In genomic region chr11:111285205-111286079, GRCh38 we compare ENCODE assay signal across 20 cellular contexts. TPM values are rescaled to one million over a fixed set of nuclear protein-coding genes. Genes with fewer than 3 reads are reported as not detected.
"Had no signal": no experiment of that assay in that cellular context is flagged by ENCODE, and none has a peak within 500 bp of the region (broad histone marks: within the 10 kb centered on the region; RNA-seq: fewer than 3 reads in every experiment).

No MANE protein-coding gene starts in this region.

- H3K4me1 Mint-ChIP-seq: activated naive CD8-positive, alpha-beta T cell treated with anti-CD3 and anti-CD28 coated beads, Interleukin-2, amount 10 ng/mL, durations not matched to agents 7 days and 5 days had no signal

- H3K27ac Mint-ChIP-seq: activated CD4-positive, alpha-beta T cell treated with anti-CD3 and anti-CD28 coated beads for 36 hours; activated CD8-positive, alpha-beta T cell treated with anti-CD3 and anti-CD28 coated beads for 36 hours; activated naive CD8-positive, alpha-beta T cell treated with anti-CD3 and anti-CD28 coated beads, Interleukin-2, amount 10 ng/mL, durations not matched to agents 7 days and 5 days; activated T-cell treated with anti-CD3 and anti-CD28 coated beads, Interleukin-2, amount 50 U/mL, for 72 hours; T-cell had no signal

- H3K4me3 ChIP-seq: cardiac muscle cell, esophagus squamous epithelium, gastroesophageal sphincter, smooth muscle cell had no signal

- H3K27ac ChIP-seq: cardiac muscle cell, esophagus squamous epithelium, gastroesophageal sphincter, WERI-Rb-1 had no signal

- H3K9me3 ChIP-seq: esophagus squamous epithelium, gastroesophageal sphincter had no signal

- H3K4me3 Mint-ChIP-seq: activated CD4-positive, alpha-beta T cell treated with anti-CD3 and anti-CD28 coated beads for 36 hours; activated CD8-positive, alpha-beta T cell treated with anti-CD3 and anti-CD28 coated beads for 36 hours; activated naive CD8-positive, alpha-beta T cell treated with anti-CD3 and anti-CD28 coated beads, Interleukin-2, amount 10 ng/mL, durations not matched to agents 7 days and 5 days; activated T-cell treated with anti-CD3 and anti-CD28 coated beads, Interleukin-2, amount 50 U/mL, for 72 hours; T-cell had no signal

- H3K4me2 ChIP-seq: smooth muscle cell had no signal

- H3K27me3 ChIP-seq: cardiac muscle cell, esophagus squamous epithelium, gastroesophageal sphincter had no signal

- H3K9me3 Mint-ChIP-seq: activated CD8-positive, alpha-beta T cell treated with anti-CD3 and anti-CD28 coated beads for 36 hours; activated naive CD8-positive, alpha-beta T cell treated with anti-CD3 and anti-CD28 coated beads, Interleukin-2, amount 10 ng/mL, durations not matched to agents 7 days and 5 days; activated T-cell treated with anti-CD3 and anti-CD28 coated beads, Interleukin-2, amount 50 U/mL, for 72 hours; T-cell had no signal

- H3K36me3 Mint-ChIP-seq: activated naive CD8-positive, alpha-beta T cell treated with anti-CD3 and anti-CD28 coated beads, Interleukin-2, amount 10 ng/mL, durations not matched to agents 7 days and 5 days; T-cell had no signal

- H3K36me3 ChIP-seq: cardiac muscle cell, esophagus squamous epithelium, gastroesophageal sphincter, WERI-Rb-1 had no signal

- DNase-seq: activated CD4-positive, alpha-beta T cell treated with anti-CD3 and anti-CD28 coated beads for 36 hours; activated CD8-positive, alpha-beta memory T cell treated with anti-CD3 and anti-CD28 coated beads, Interleukin-2, amount 50 U/mL, for 4 hours; activated CD8-positive, alpha-beta T cell treated with anti-CD3 and anti-CD28 coated beads for 36 hours; activated naive CD8-positive, alpha-beta T cell treated with anti-CD3 and anti-CD28 coated beads, Interleukin-2, amount 10 ng/mL, durations not matched to agents 7 days and 5 days; activated T-cell treated with anti-CD3 and anti-CD28 coated beads, Interleukin-2, amount 50 U/mL, for 72 hours; aorta; esophagus squamous epithelium; kidney; T-cell; T1000; WERI-Rb-1 had no signal

- H3K27me3 Mint-ChIP-seq: activated CD4-positive, alpha-beta T cell treated with anti-CD3 and anti-CD28 coated beads for 36 hours; activated CD8-positive, alpha-beta T cell treated with anti-CD3 and anti-CD28 coated beads for 36 hours; T-cell had no signal

- ATAC-seq: activated CD4-positive, alpha-beta T cell treated with anti-CD3 and anti-CD28 coated beads for 36 hours; activated CD8-positive, alpha-beta T cell treated with anti-CD3 and anti-CD28 coated beads for 36 hours; activated T-cell treated with anti-CD3 and anti-CD28 coated beads, Interleukin-2, amount 50 U/mL, for 72 hours; gastroesophageal sphincter; right cardiac atrium; T-cell had no signal

RNA-seq across cellular contexts. Expression of gene POU2AF3, which starts 12.9 kb away (rescaled TPM):
- total RNA-seq: activated CD4-positive, alpha-beta T cell treated with anti-CD3 and anti-CD28 coated beads for 36 hours; activated CD8-positive, alpha-beta T cell treated with anti-CD3 and anti-CD28 coated beads for 36 hours; activated naive CD8-positive, alpha-beta T cell treated with anti-CD3 and anti-CD28 coated beads, Interleukin-2, amount 10 ng/mL, durations not matched to agents 7 days and 5 days; myocyte; smooth muscle cell; T-cell had no signal
- polyA plus RNA-seq: smooth muscle cell had no signal

RNA-seq across cellular contexts. Expression of gene POU2AF2, which starts 39.9 kb away (rescaled TPM):
- total RNA-seq: activated CD8-positive, alpha-beta T cell treated with anti-CD3 and anti-CD28 coated beads for 36 hours; activated naive CD8-positive, alpha-beta T cell treated with anti-CD3 and anti-CD28 coated beads, Interleukin-2, amount 10 ng/mL, durations not matched to agents 7 days and 5 days; activated T-cell treated with anti-CD3 and anti-CD28 coated beads, Interleukin-2, amount 50 U/mL, for 72 hours; aorta; cardiac muscle cell; esophagus squamous epithelium; kidney; liver; mesenteric fat pad; myocyte; right cardiac atrium; smooth muscle cell; T-cell; temporal lobe; urinary bladder had no signal
- polyA plus RNA-seq: aorta, cardiac muscle cell, liver, right cardiac atrium, smooth muscle cell had no signal
